Comparison of ENCODE assay signal across 1 cellular context in the genomic region with DNA sequence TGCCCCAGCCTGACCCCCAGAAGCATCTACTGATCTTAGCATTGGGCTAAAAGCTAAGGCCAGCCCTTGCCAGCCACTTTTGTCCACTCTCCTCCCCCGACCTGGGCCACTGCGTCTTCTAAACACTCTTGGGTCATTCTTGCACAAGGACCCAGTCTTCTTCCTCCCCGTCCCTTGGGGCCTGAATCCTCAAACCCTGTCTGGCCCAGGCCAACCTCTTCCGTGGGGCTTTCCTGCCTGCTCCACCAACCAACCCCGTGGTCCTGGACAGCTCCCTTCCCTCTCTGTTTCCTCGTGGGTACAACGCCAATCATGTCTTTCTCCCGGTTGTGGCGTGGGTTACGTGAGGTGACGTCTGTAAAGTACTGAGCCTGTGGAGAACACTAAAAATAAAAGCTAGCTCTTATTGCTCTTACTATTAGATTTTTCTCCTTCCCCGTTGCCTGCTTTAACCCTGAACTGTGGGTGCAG.
A peak's percentile ranks its signal among the peaks of the same experiment; 100 is the strongest.
TF ChIP-seq lines count a peak whose summit lies in the region.

No MANE protein-coding gene starts in this region.

TF ChIP-seq in GM23338, 12 proteins besides CTCF, POLR2A, EP300 and RAD21 (continued from another document):
- TF ChIP-seq ETS1 (IDR thresholded peaks at IDR 0.05): no peak
- TF ChIP-seq, protein P1, sequence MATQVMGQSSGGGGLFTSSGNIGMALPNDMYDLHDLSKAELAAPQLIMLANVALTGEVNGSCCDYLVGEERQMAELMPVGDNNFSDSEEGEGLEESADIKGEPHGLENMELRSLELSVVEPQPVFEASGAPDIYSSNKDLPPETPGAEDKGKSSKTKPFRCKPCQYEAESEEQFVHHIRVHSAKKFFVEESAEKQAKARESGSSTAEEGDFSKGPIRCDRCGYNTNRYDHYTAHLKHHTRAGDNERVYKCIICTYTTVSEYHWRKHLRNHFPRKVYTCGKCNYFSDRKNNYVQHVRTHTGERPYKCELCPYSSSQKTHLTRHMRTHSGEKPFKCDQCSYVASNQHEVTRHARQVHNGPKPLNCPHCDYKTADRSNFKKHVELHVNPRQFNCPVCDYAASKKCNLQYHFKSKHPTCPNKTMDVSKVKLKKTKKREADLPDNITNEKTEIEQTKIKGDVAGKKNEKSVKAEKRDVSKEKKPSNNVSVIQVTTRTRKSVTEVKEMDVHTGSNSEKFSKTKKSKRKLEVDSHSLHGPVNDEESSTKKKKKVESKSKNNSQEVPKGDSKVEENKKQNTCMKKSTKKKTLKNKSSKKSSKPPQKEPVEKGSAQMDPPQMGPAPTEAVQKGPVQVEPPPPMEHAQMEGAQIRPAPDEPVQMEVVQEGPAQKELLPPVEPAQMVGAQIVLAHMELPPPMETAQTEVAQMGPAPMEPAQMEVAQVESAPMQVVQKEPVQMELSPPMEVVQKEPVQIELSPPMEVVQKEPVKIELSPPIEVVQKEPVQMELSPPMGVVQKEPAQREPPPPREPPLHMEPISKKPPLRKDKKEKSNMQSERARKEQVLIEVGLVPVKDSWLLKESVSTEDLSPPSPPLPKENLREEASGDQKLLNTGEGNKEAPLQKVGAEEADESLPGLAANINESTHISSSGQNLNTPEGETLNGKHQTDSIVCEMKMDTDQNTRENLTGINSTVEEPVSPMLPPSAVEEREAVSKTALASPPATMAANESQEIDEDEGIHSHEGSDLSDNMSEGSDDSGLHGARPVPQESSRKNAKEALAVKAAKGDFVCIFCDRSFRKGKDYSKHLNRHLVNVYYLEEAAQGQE (IDR thresholded peaks at IDR 0.05; ENCODE audit: unreplicated experiment): peak; percentile 55
